In the genomic region with DNA sequence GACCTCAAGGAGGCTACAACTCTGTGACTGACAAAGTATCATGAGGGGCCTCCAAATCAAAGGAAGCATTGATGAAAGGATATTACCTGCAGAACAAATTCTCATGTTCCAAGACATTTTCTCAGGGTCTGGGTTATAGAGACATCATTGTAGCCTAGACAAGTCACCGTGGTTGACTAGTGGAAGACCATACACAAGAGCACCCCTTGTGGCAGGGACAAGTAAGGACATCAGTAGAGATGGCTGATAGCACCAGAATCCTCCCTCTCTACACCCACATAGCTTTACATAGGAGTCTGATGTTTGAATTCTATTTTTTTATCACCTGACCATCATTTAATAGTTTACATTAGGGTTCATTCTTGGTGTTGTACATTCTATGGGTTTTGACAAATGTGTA, we compare ENCODE assay signal across 1 cellular context.
TF ChIP-seq lines count a peak whose summit lies in the region.

No MANE protein-coding gene starts in this region.

TF ChIP-seq in SK-N-SH treated with all-trans-retinoic acid at 6 μM for 48 hours, 23 proteins besides CTCF, POLR2A, EP300 and RAD21 (continued from another document):
- TF ChIP-seq, protein P1, sequence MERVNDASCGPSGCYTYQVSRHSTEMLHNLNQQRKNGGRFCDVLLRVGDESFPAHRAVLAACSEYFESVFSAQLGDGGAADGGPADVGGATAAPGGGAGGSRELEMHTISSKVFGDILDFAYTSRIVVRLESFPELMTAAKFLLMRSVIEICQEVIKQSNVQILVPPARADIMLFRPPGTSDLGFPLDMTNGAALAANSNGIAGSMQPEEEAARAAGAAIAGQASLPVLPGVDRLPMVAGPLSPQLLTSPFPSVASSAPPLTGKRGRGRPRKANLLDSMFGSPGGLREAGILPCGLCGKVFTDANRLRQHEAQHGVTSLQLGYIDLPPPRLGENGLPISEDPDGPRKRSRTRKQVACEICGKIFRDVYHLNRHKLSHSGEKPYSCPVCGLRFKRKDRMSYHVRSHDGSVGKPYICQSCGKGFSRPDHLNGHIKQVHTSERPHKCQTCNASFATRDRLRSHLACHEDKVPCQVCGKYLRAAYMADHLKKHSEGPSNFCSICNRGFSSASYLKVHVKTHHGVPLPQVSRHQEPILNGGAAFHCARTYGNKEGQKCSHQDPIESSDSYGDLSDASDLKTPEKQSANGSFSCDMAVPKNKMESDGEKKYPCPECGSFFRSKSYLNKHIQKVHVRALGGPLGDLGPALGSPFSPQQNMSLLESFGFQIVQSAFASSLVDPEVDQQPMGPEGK (CRISPR knock-in tag; IDR thresholded peaks at IDR 0.05; ENCODE audit: borderline replicate concordance) = no peak
- TF ChIP-seq ZNF70 (CRISPR knock-in tag; IDR thresholded peaks at IDR 0.05) = no peak
- no peak for TF ChIP-seq BACH2 (CRISPR knock-in tag; IDR thresholded peaks at IDR 0.05; ENCODE audit: borderline replicate concordance)
- TF ChIP-seq OSR1 (CRISPR knock-in tag; IDR thresholded peaks at IDR 0.05) = no peak
- TF ChIP-seq ARNTL (CRISPR knock-in tag; IDR thresholded peaks at IDR 0.05; ENCODE audit: borderline replicate concordance, low read depth) = no peak
